ENCODE assay signal across 11 cellular contexts in the genomic region with DNA sequence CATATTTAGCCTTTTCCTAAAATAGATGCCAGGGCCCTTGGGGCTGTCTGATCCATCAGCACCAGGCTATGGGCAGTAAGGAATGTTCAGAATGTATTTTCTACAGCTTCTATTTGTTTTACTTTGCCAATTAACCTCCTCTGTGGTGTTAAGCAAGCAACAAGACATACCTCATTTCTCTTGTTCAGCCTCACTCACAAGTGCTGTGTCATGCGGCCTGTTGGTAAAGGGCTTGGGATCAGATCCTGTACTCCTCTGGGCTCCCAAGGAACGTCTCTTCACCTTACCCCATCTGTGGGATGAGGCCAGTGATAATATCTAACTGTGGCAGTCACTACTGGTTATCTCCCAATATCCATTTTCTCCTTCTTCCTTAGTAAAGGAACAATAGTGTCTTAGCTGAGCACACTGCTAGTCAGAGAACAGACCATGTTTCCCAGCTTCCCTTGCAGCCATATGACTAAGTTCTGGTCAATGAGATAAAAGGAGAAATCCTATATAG. TPM values are rescaled to one million over a fixed set of nuclear protein-coding genes. Genes with fewer than 3 reads are reported as not detected.
A peak's percentile ranks its signal among the peaks of the same experiment; 100 is the strongest.
DNase-seq lines count a peak whose midpoint lies in the region; ATAC-seq and TF ChIP-seq lines count a peak whose summit lies in the region.
"Had no signal": no experiment of that assay in that cellular context is flagged by ENCODE, and none has a peak within 500 bp of the region (broad histone marks: within the 10 kb centered on the region; RNA-seq: fewer than 3 reads in every experiment).

No MANE protein-coding gene starts in this region.

- peak; percentile 3 to 66 for ATAC-seq in right cardiac atrium
- no peak for ATAC-seq in GM21825 (IDR thresholded peaks at IDR 0.05; ENCODE audit: unreplicated experiment)
- ATAC-seq in HG03432 (IDR thresholded peaks at IDR 0.05; ENCODE audit: unreplicated experiment) = no peak
- no peak for ATAC-seq in HG03159 (IDR thresholded peaks at IDR 0.05; ENCODE audit: unreplicated experiment)

- DNase-seq in HFFc6 = peak; percentile 82
- peak; percentile 55 for DNase-seq in brain microvascular endothelial cell
- DNase-seq in right cardiac atrium = no peak
- peak; percentile 64 for DNase-seq in stromal cell of bone marrow (ENCODE audit: low read depth)
- no peak for DNase-seq in cortex of kidney (lab: John Stamatoyannopoulos, UW)
- DNase-seq: activated CD4-positive, alpha-beta T cell treated with anti-CD3 and anti-CD28 coated beads for 1 hour; activated naive CD4-positive, alpha-beta T cell treated with anti-CD3 and anti-CD28 coated beads for 36 hours had no signal

- TF ChIP-seq CTCF in HFFc6 (IDR thresholded peaks at IDR 0.05) (no peak), brain microvascular endothelial cell (IDR thresholded peaks at IDR 0.05; ENCODE audit: low read depth, low read length, missing control alignments) (no peak)

- H3K9me3 ChIP-seq in right cardiac atrium (ENCODE audit: control insufficient read depth, low read length) = no peaks in the 10 kb centered on the region
- H3K9me3 ChIP-seq: neutrophil had no signal

- H3K4me1 Mint-ChIP-seq in HFFc6 (ENCODE audit: low read depth) = peaks cover 79% of the 10 kb centered on the region

- H3K27ac ChIP-seq in brain microvascular endothelial cell (peak overlapping the region; percentile 82), right cardiac atrium (ENCODE audit: low read length) (peak overlapping the region; percentile 61)
- H3K27ac ChIP-seq: neutrophil had no signal

- in situ Hi-C loops in brain microvascular endothelial cell (cut with HindIII; ENCODE audit: low pct_ligation_motif_present, low sequenced_read_pairs) = no loop called here

- H3K27me3 ChIP-seq in brain microvascular endothelial cell (replicated peaks) = no peaks in the 10 kb centered on the region
- no peaks in the 10 kb centered on the region for H3K27me3 ChIP-seq in right cardiac atrium (ENCODE audit: control insufficient read depth, insufficient read depth)

- H3K36me3 ChIP-seq in brain microvascular endothelial cell (replicated peaks) = no peaks in the 10 kb centered on the region
- H3K36me3 ChIP-seq: neutrophil had no signal

- H3K4me3 Mint-ChIP-seq in HFFc6 = no peak overlapping the region
- H3K4me3 Mint-ChIP-seq: activated naive CD4-positive, alpha-beta T cell treated with anti-CD3 and anti-CD28 coated beads for 36 hours had no signal

- H3K27me3 Mint-ChIP-seq in HFFc6 (ENCODE audit: insufficient read depth) = no peaks in the 10 kb centered on the region

- 67% methylated on average over 2 of the region's 2 CpGs for WGBS in right cardiac atrium

- intact Hi-C loops in right cardiac atrium (cut with DNase I) = no loop called here

- H3K27ac Mint-ChIP-seq in HFFc6 = peak overlapping the region; percentile 98
- H3K27ac Mint-ChIP-seq: activated naive CD4-positive, alpha-beta T cell treated with anti-CD3 and anti-CD28 coated beads for 36 hours had no signal

- peaks cover 6% of the 10 kb centered on the region for H3K36me3 Mint-ChIP-seq in HFFc6 (ENCODE audit: low read depth)

- no peaks in the 10 kb centered on the region for H3K9me3 Mint-ChIP-seq in HFFc6
- H3K9me3 Mint-ChIP-seq: activated naive CD4-positive, alpha-beta T cell treated with anti-CD3 and anti-CD28 coated beads for 36 hours had no signal

- H3K4me3 ChIP-seq in brain microvascular endothelial cell (ENCODE audit: low read depth, low read length) (no peak overlapping the region), right cardiac atrium (ENCODE audit: low read length) (no peak overlapping the region)

- H3K4me1 ChIP-seq in right cardiac atrium (ENCODE audit: control insufficient read depth, insufficient read depth, low read length) = no peaks in the 10 kb centered on the region

RNA-seq across cellular contexts. Expression of a gene that starts 7.0 kb away (rescaled TPM):
- 100 to 1,000 TPM; 497 to 624 (median 521) TPM for total RNA-seq in HFFc6 (2021; fragmentation: NEBNext Ultra II Directional; extraction: Animal tissue kit (Norgen Biotek cat#: 25700))
- 100 to 1,000 TPM; 720 to 770 (median 741) TPM for total RNA-seq in right cardiac atrium
- 929 TPM for polyA plus RNA-seq in right cardiac atrium

RNA-seq across cellular contexts. Expression of a gene that starts 31.7 kb away (rescaled TPM):
- 1 to 10 TPM; 1.2 to 2.5 (median 1.8) TPM for total RNA-seq in HFFc6 (2021; fragmentation: NEBNext Ultra II Directional; extraction: Animal tissue kit (Norgen Biotek cat#: 25700))
- 1 to 10 TPM in 1 of 4 donors, under 1 TPM in 3; 0.64 to 1.8 (median 0.77) TPM for total RNA-seq in right cardiac atrium
- polyA plus RNA-seq in right cardiac atrium = 0.59 TPM

Comparison
In these comparisons a context has a peak if more than half of its experiments do, and no peak if none do; other contexts are left out.
1. DNase-seq: peak in HFFc6 (single experiment), brain microvascular endothelial cell (single experiment) and stromal cell of bone marrow (single experiment); none in right cardiac atrium (0 of 3) and cortex of kidney (single experiment).
2. ATAC-seq: peak in right cardiac atrium (2 of 2); none in GM21825 (single experiment), HG03432 (single experiment) and HG03159 (single experiment).